ENCODE assay signal across 1 cellular context in the genomic region with DNA sequence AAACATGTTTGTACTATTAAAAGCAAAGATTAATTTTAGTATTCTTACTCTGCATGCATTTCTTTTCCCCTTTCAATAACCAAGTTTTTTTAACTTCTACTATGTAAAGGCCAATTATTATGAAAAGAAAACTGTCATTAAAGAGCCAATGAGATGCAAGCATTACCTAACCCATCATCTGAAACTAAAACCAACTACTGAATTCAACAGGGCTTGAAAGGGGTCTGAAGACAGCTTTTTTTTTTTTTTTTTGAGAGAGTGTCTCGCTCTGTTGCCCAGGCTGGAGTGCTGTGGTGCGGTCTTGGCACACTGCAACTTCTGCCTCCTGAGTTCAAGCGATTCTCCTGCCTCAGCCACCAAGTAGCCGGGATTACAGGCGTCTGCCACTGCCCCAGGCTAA. TPM values are rescaled to one million over a fixed set of nuclear protein-coding genes. Genes with fewer than 3 reads are reported as not detected.
"Had no signal": no experiment of that assay in that cellular context is flagged by ENCODE, and none has a peak within 500 bp of the region (broad histone marks: within the 10 kb centered on the region; RNA-seq: fewer than 3 reads in every experiment).

No MANE protein-coding gene starts in this region.

RNA-seq across cellular contexts. Expression of a gene that starts 30.4 kb away (rescaled TPM):
- total RNA-seq: Right ventricle myocardium superior had no signal
